In genomic region chr11:47299078-47299477, GRCh38 we compare ENCODE assay signal across 22 cellular contexts. TPM values are rescaled to one million over a fixed set of nuclear protein-coding genes. Genes with fewer than 3 reads are reported as not detected.
A peak's percentile ranks its signal among the peaks of the same experiment; 100 is the strongest.
DNase-seq lines count a peak whose midpoint lies in the region; ATAC-seq and TF ChIP-seq lines count a peak whose summit lies in the region.
"Had no signal": no experiment of that assay in that cellular context is flagged by ENCODE, and none has a peak within 500 bp of the region (broad histone marks: within the 10 kb centered on the region; RNA-seq: fewer than 3 reads in every experiment).

No MANE protein-coding gene starts in this region.

- peaks cover 12% of the 10 kb centered on the region for H3K4me1 Mint-ChIP-seq in activated T-cell treated with anti-CD3 and anti-CD28 coated beads, Interleukin-2, amount 50 U/mL, for 72 hours (ENCODE audit: low read depth)
- H3K4me1 Mint-ChIP-seq in endothelial cell (ENCODE audit: unreplicated experiment) = no peaks in the 10 kb centered on the region
- H3K4me1 Mint-ChIP-seq: GM23338, H9 had no signal

- TF ChIP-seq CTCF in OCI-LY7 (conservative IDR thresholded peaks at IDR 0.05; ENCODE audit: low read length) (no peak), endothelial cell (IDR thresholded peaks at IDR 0.05; ENCODE audit: unreplicated experiment) (no peak), omental fat pad (IDR thresholded peaks at IDR 0.05) (no peak), thyroid gland (IDR thresholded peaks at IDR 0.05) (no peak)

- no peaks in the 10 kb centered on the region for H3K27me3 Mint-ChIP-seq in activated T-cell treated with anti-CD3 and anti-CD28 coated beads, Interleukin-2, amount 50 U/mL, for 72 hours (ENCODE audit: low read depth)
- no peaks in the 10 kb centered on the region for H3K27me3 Mint-ChIP-seq in endothelial cell (ENCODE audit: unreplicated experiment)
- H3K27me3 Mint-ChIP-seq: CD4-positive, alpha-beta memory T cell had no signal

- H3K4me1 ChIP-seq in OCI-LY7 (ENCODE audit: insufficient read depth, low read length, poor library complexity, severe bottlenecking) (no peaks in the 10 kb centered on the region), thyroid gland (no peaks in the 10 kb centered on the region)

- peak overlapping the region; percentile 65 for H3K27ac Mint-ChIP-seq in activated T-cell treated with anti-CD3 and anti-CD28 coated beads, Interleukin-2, amount 50 U/mL, for 72 hours
- H3K27ac Mint-ChIP-seq in endothelial cell (ENCODE audit: unreplicated experiment) = no peak overlapping the region
- H3K27ac Mint-ChIP-seq: GM23338, H9, HFFc6 had no signal

- no peak overlapping the region for H2AFZ ChIP-seq in OCI-LY7 (ENCODE audit: low read length)
- H2AFZ ChIP-seq: GM23338 had no signal

- H3K36me3 Mint-ChIP-seq in activated T-cell treated with anti-CD3 and anti-CD28 coated beads, Interleukin-2, amount 50 U/mL, for 72 hours (ENCODE audit: insufficient read depth in 2 of 2) = peaks cover 18 to 68% of the 10 kb centered on the region in 2 donors
- H3K36me3 Mint-ChIP-seq in endothelial cell (ENCODE audit: low read depth, unreplicated experiment) = peaks cover 67% of the 10 kb centered on the region

- peaks cover 5% of the 10 kb centered on the region in 2 donors for H3K9me3 Mint-ChIP-seq in activated T-cell treated with anti-CD3 and anti-CD28 coated beads, Interleukin-2, amount 50 U/mL, for 72 hours
- no peaks in the 10 kb centered on the region for H3K9me3 Mint-ChIP-seq in endothelial cell (ENCODE audit: unreplicated experiment)

- H3K9me2 ChIP-seq in OCI-LY7 (ENCODE audit: insufficient read depth, low read length) = no peaks in the 10 kb centered on the region

- POLR2A ChIA-PET in OCI-LY7 (lab: Charles Lee) = no interaction called here

- BruUV-seq in OCI-LY7 (replicated peaks; lab: Mats Ljungman, UMichigan) = TSS peak; percentile 40

- intact Hi-C loops in OCI-LY7 (cut with micrococcal nuclease; ENCODE audit: unreplicated experiment) (no loop called here), thyroid gland (cut with DNase I) (no loop called here)

- no peak for ATAC-seq in activated T-cell treated with anti-CD3 and anti-CD28 coated beads, Interleukin-2, amount 50 U/mL, for 72 hours (replicated peaks in 1 of 2)
- no peak for ATAC-seq in omental fat pad (ENCODE audit: low FRiP score)
- ATAC-seq: GM23338, HCT116 had no signal

- TF ChIP-seq POLR2A in thyroid gland (IDR thresholded peaks at IDR 0.05) = no peak

- H3K36me3 ChIP-seq in OCI-LY7 (ENCODE audit: insufficient read depth, low read length) (peaks cover 89% of the 10 kb centered on the region), thyroid gland (peaks cover 44 to 50% of the 10 kb centered on the region in 2 donors)

- H3K4me3 ChIP-seq in OCI-LY7 (ENCODE audit: low read depth, low read length, poor library complexity, severe bottlenecking) (no peak overlapping the region), thyroid gland (replicated peaks in 1 of 3) (no peak overlapping the region)
- H3K4me3 ChIP-seq: GM23338 had no signal

- no peak overlapping the region for H3K27ac ChIP-seq in OCI-LY7 (ENCODE audit: low read depth, low read length, poor library complexity, severe bottlenecking)
- no peak overlapping the region for H3K27ac ChIP-seq in thyroid gland

- no peaks in the 10 kb centered on the region for H3K27me3 ChIP-seq in thyroid gland

- H3K4me2 ChIP-seq in OCI-LY7 (ENCODE audit: low read length) = no peak overlapping the region
- H3K4me2 ChIP-seq: GM23338 had no signal

- H3K4me3 Mint-ChIP-seq in activated T-cell treated with anti-CD3 and anti-CD28 coated beads, Interleukin-2, amount 50 U/mL, for 72 hours = no peak overlapping the region
- H3K4me3 Mint-ChIP-seq in endothelial cell (ENCODE audit: unreplicated experiment) = peak overlapping the region; percentile 69
- H3K4me3 Mint-ChIP-seq: CD4-positive, alpha-beta memory T cell; GM23338; H9; HFFc6 had no signal

- 98 to 99% methylated on average over 3 of the region's 3 CpGs for WGBS in thyroid gland, 2 donors

- peaks cover 21% of the 10 kb centered on the region for H3K9me3 ChIP-seq in OCI-LY7 (ENCODE audit: low read length)
- H3K9me3 ChIP-seq in thyroid gland = no peaks in the 10 kb centered on the region

- H4K20me1 ChIP-seq in OCI-LY7 (ENCODE audit: insufficient read depth, low read length) = no peaks in the 10 kb centered on the region

- 0 out of 2 replicates have a peak, but pooled peaks cover 4% of the 10 kb centered on the region for H3K79me2 ChIP-seq in OCI-LY7 (ENCODE audit: insufficient read depth, low read depth, low read length)

- DNase-seq in activated T-cell treated with anti-CD3 and anti-CD28 coated beads, Interleukin-2, amount 50 U/mL, for 72 hours = no peak
- DNase-seq in activated T-cell treated with anti-CD3 and anti-CD28 coated beads, Interleukin-2, amount 50 U/mL, for 48 hours = no peak
- DNase-seq in OCI-LY7 (ENCODE audit: low spot score) (no peak), endothelial cell (ENCODE audit: low spot score) (no peak), omental fat pad (ENCODE audit: low spot score) (no peak), thyroid gland (no peak)
- DNase-seq: C1 segment of cervical spinal cord; Calu3; CD4-positive, alpha-beta memory T cell; COR-L47; DMS53; DMS79 treated with DMSO at 0.1 percent for 48 hours; GF-D8; H9; HFFc6 had no signal

- CTCF ChIA-PET in OCI-LY7 (lab: Charles Lee; ENCODE audit: unreplicated experiment) = no interaction called here

RNA-seq across cellular contexts. Expression of gene MADD, which starts 29.1 kb away (rescaled TPM):
- 10 to 100 TPM; 68.6 to 73.5 TPM for total RNA-seq in activated T-cell treated with anti-CD3 and anti-CD28 coated beads, Interleukin-2, amount 50 U/mL, for 72 hours
- total RNA-seq in OCI-LY7 (2014; rRNA removed; shearing (Covaris generic)) = 32.1 and 36.6 TPM in 2 replicates
- 47.8 and 48.8 TPM in 2 replicates for total RNA-seq in OCI-LY7 (2022)
- 61.2 TPM for total RNA-seq in endothelial cell (ENCODE audit: unreplicated experiment)
- total RNA-seq in omental fat pad = 10 to 100 TPM; 32.8 to 74.7 (median 35.3) TPM
- 10 to 100 TPM; 29.0 to 49.7 (median 38.1) TPM for total RNA-seq in thyroid gland

RNA-seq across cellular contexts. Expression of gene NR1H3, which starts 41.3 kb away (rescaled TPM):
- total RNA-seq in activated T-cell treated with anti-CD3 and anti-CD28 coated beads, Interleukin-2, amount 50 U/mL, for 72 hours = 10 to 100 TPM in 1 of 2 donors, 1 to 10 TPM in 1; 8.1 to 16.1 TPM
- 6.2 and 7.7 TPM in 2 replicates for total RNA-seq in OCI-LY7 (2014; rRNA removed; shearing (Covaris generic))
- total RNA-seq in OCI-LY7 (2022) = 14.4 and 14.7 TPM in 2 replicates
- 61.2 TPM for total RNA-seq in endothelial cell (ENCODE audit: unreplicated experiment)
- 100 to 1,000 TPM in 2 of 4 donors, 10 to 100 TPM in 2; 68.6 to 228 (median 100) TPM for total RNA-seq in omental fat pad
- 10 to 100 TPM; 27.5 to 58.3 (median 42.5) TPM for total RNA-seq in thyroid gland

RNA-seq across cellular contexts. Expression of gene ACP2, which starts 50.5 kb away (rescaled TPM):
- 10 to 100 TPM in 1 of 2 donors, 1 to 10 TPM in 1; 8.8 to 12.8 TPM for total RNA-seq in activated T-cell treated with anti-CD3 and anti-CD28 coated beads, Interleukin-2, amount 50 U/mL, for 72 hours
- 24.5 TPM in 2 replicates for total RNA-seq in OCI-LY7 (2014; rRNA removed; shearing (Covaris generic))
- total RNA-seq in OCI-LY7 (2022) (24.2 and 26.5 TPM in 2 replicates), endothelial cell (ENCODE audit: unreplicated experiment) (52.3 TPM), omental fat pad (10 to 100 TPM; 44.1 to 70.2 (median 55.4) TPM), thyroid gland (10 to 100 TPM; 32.4 to 98.5 (median 73.3) TPM)

RNA-seq across cellular contexts. Expression of gene MYBPC3, which starts 53.4 kb away (rescaled TPM):
- not detected for total RNA-seq in activated T-cell treated with anti-CD3 and anti-CD28 coated beads, Interleukin-2, amount 50 U/mL, for 72 hours
- 0.10 and 0.25 TPM in 2 replicates for total RNA-seq in OCI-LY7 (2014; rRNA removed; shearing (Covaris generic))
- 0.18 and 0.29 TPM in 2 replicates for total RNA-seq in OCI-LY7 (2022)
- total RNA-seq in endothelial cell (ENCODE audit: unreplicated experiment) = not detected
- under 1 TPM; 0.19 to 0.79 (median 0.21) TPM for total RNA-seq in omental fat pad
- total RNA-seq in thyroid gland = not detected
- total RNA-seq: A172; A673; Calu3; CD4-positive, alpha-beta memory T cell; Daoy; G401; GM23338; H4; H9; HFFc6 had no signal
